ENCODE assay signal across 8 cellular contexts in the genomic region with DNA sequence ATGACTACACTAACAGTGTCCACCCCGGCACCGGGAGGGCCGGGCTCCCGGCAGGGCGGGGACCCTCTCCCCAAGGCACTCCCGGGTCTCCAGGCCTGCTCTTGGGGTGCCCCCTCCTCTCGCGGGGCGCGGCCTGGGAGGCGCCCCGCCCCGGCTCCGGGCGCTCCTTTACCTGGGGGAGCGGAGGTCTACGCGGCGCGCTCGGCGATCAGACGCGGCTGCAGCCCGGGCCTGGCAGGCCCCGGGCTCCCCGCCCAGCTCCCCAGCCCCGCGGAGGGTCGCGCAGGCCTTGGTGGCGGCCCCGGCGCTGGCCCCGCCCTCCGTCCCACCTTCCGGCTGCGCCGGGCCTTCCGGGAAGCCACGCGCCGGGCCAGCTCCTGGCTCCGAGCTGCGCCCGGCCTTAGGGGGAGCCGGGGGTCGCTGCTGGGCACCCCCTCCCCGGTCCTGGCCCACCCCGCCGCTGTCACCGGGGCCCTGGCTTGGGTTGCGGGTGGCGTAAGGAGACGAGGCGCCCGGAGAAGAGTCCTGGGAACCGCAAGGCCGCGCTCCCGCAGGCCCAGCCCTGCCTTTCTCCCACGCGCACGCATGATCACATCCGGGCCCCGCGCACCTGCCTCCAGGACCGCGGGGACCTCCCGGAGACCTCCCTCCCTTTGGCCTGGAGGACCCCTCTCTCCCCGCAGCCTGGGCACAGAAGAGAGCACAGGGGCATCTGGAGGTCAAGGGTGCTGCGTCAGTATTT. TPM values are rescaled to one million over a fixed set of nuclear protein-coding genes. Genes with fewer than 3 reads are reported as not detected.
DNase-seq lines count a peak whose midpoint lies in the region; ATAC-seq and TF ChIP-seq lines count a peak whose summit lies in the region.

A gene (minus strand): TSS at position 309 of the 742 bp plus-strand sequence. CDS start 6,848 bp downstream, outside the sequence.

- H3K27me3 ChIP-seq in ACC112 (ENCODE audit: insufficient read depth, low read length): no peaks in the 10 kb centered on the region

- H3K4me3 ChIP-seq in ACC112 (ENCODE audit: low read depth, low read length): peak within 1 kb of the TSS; percentile 96

- peaks cover 33% of the 10 kb centered on the region for H3K4me1 Mint-ChIP-seq in mesothelial cell of epicardium

- no peaks in the 10 kb centered on the region for H3K27me3 Mint-ChIP-seq in mesothelial cell of epicardium (ENCODE audit: low read depth)

- H3K4me1 ChIP-seq in ACC112 (ENCODE audit: control insufficient read depth, insufficient read depth, low read length, unreplicated experiment): peaks cover 13% of the 10 kb centered on the region

- H3K9me3 Mint-ChIP-seq in mesothelial cell of epicardium: no peaks in the 10 kb centered on the region

- peak; percentile 57 for ATAC-seq in GM18520 (IDR thresholded peaks at IDR 0.05; ENCODE audit: unreplicated experiment)
- peak; percentile 61 for ATAC-seq in HG03039 (IDR thresholded peaks at IDR 0.05; ENCODE audit: unreplicated experiment)

- in situ Hi-C loops in endometrial microvascular endothelial cells (cut with HindIII; ENCODE audit: inconsistent ontology term, low pct_unique_long_range_greater_than_20kb, low sequenced_read_pairs): loop anchor here (10.0 kb wide), 1 partner anchor 110 kb away; a partner anchor contains a TSS

- no peaks in the 10 kb centered on the region for H3K36me3 Mint-ChIP-seq in mesothelial cell of epicardium

- peaks cover 22% of the 10 kb centered on the region for H3K79me2 ChIP-seq in ACC112 (ENCODE audit: control insufficient read depth, insufficient read depth, low read length, unreplicated experiment)

- H3K27ac ChIP-seq in ACC112 (ENCODE audit: low read depth, low read length): peak within 1 kb of the TSS; percentile 50

- no peaks in the 10 kb centered on the region for H3K36me3 ChIP-seq in ACC112 (ENCODE audit: insufficient read depth, low read length)

- peak within 1 kb of the TSS; percentile 80 for H3K4me3 Mint-ChIP-seq in mesothelial cell of epicardium

- H2AFZ ChIP-seq in ACC112 (ENCODE audit: low read length, unreplicated experiment): peak within 1 kb of the TSS; percentile 89

- DNase-seq in NCI-H345 treated with DMSO at 0.1 percent for 48 hours (lab: John Stamatoyannopoulos, UW; ENCODE audit: unreplicated experiment) (peak; percentile 62), mesothelial cell of epicardium (ENCODE audit: low spot score in 2 of 2, unreplicated experiment in 2 of 2) (peak; percentile 63 to 76)
- peak; percentile 89 for DNase-seq in activated CD8-positive, alpha-beta memory T cell treated with anti-CD3 and anti-CD28 coated beads for 24 hours
- peak; percentile 76 for DNase-seq in stimulated activated CD8-positive, alpha-beta memory T cell treated with anti-CD3 and anti-CD28 coated beads, Interleukin-4, amount 100 ng/mL, for 48 hours

- peak within 1 kb of the TSS; percentile 93 for H3K27ac Mint-ChIP-seq in mesothelial cell of epicardium

- peak; percentile 17 for TF ChIP-seq CTCF in mesothelial cell of epicardium (IDR thresholded peaks at IDR 0.05; ENCODE audit: unreplicated experiment)

RNA-seq across cellular contexts. Expression of the gene that starts here (rescaled TPM):
- 30.4 TPM for total RNA-seq in endometrial microvascular endothelial cells (ENCODE audit: inconsistent ontology term)
- 26.9 to 29.8 TPM (median 27.1 TPM) in 3 replicates for total RNA-seq in mesothelial cell of epicardium

Comparison
In these comparisons a context has a peak if more than half of its experiments do, and no peak if none do; other contexts are left out.
1. Peak in every context shown above with its lines: DNase-seq, ATAC-seq, H3K4me3 ChIP-seq and H3K27ac ChIP-seq.